In genomic region chr17:67312265-67312664, GRCh38 we compare ENCODE assay signal across 22 cellular contexts. TPM values are rescaled to one million over a fixed set of nuclear protein-coding genes. Genes with fewer than 3 reads are reported as not detected.
A peak's percentile ranks its signal among the peaks of the same experiment; 100 is the strongest.
DNase-seq lines count a peak whose midpoint lies in the region; ATAC-seq and TF ChIP-seq lines count a peak whose summit lies in the region.
"Had no signal": no experiment of that assay in that cellular context is flagged by ENCODE, and none has a peak within 500 bp of the region (broad histone marks: within the 10 kb centered on the region; RNA-seq: fewer than 3 reads in every experiment).

No MANE protein-coding gene starts in this region.

- DNase-seq in NOMO-1 treated with DMSO at 0.1 percent for 48 hours (lab: John Stamatoyannopoulos, UW; ENCODE audit: unreplicated experiment) (peak; percentile 29), NOMO-1 treated with dmso at 0.1 percent for 144 hours (lab: John Stamatoyannopoulos, UW; ENCODE audit: unreplicated experiment) (no peak), MV-4-11 (lab: John Stamatoyannopoulos, UW) (peak; percentile 46), globus pallidus (ENCODE audit: low spot score) (peak; percentile 20), sciatic nerve (ENCODE audit: low spot score) (no peak), foreskin keratinocyte (no peak), middle frontal gyrus (ENCODE audit: extremely low spot score, low spot score) (no peak)
- DNase-seq: 8988T; activated CD8-positive, alpha-beta memory T cell treated with anti-CD3 and anti-CD28 coated beads for 24 hours; activated naive CD4-positive, alpha-beta T cell; activated T-cell treated with anti-CD3 and anti-CD28 coated beads, Interleukin-2, amount 50 U/mL, for 24 hours; BE2C; Calu3; colonic mucosa; EL; IMR-90; NCI-H187; stimulated activated CD4-positive, alpha-beta T cell treated with anti-CD3 and anti-CD28 coated beads, Interleukin-4, amount 100 ng/mL, for 24 hours; stimulated activated naive CD8-positive, alpha-beta T cell treated with anti-CD3 and anti-CD28 coated beads, Interleukin-15, Interleukin-2, amounts not matched to agents 100 U/mL and 50 U/mL, for 24 hours; tibial artery had no signal

- no peak overlapping the region for H3K27ac ChIP-seq in foreskin keratinocyte
- H3K27ac ChIP-seq: colonic mucosa, tibial artery had no signal

- H3K4me1 ChIP-seq in foreskin keratinocyte = peaks cover 4% of the 10 kb centered on the region
- H3K4me1 ChIP-seq: BE2C, colonic mucosa, tibial artery had no signal

- intact Hi-C loops in sciatic nerve (cut with DNase I) = no loop called here

- H3K27me3 ChIP-seq in foreskin keratinocyte = no peaks in the 10 kb centered on the region
- H3K27me3 ChIP-seq: BE2C, colonic mucosa had no signal

- ATAC-seq in sciatic nerve = peak; percentile 57
- no peak for ATAC-seq in foreskin keratinocyte
- ATAC-seq in HG03378 (IDR thresholded peaks at IDR 0.05; ENCODE audit: unreplicated experiment) = no peak
- ATAC-seq: activated CD4-positive, CD25-positive, alpha-beta regulatory T cell treated with anti-CD3 and anti-CD28 coated beads, Interleukin-2, amount 50 U/mL, for 24 hours; stimulated activated naive CD8-positive, alpha-beta T cell treated with anti-CD3 and anti-CD28 coated beads, Interleukin-15, Interleukin-2, amounts not matched to agents 100 U/mL and 50 U/mL, for 24 hours had no signal

- TF ChIP-seq CTCF in foreskin keratinocyte (conservative IDR thresholded peaks at IDR 0.05) = no peak

RNA-seq across cellular contexts. Expression of gene PSMD12, which starts 54.1 kb away (rescaled TPM):
- total RNA-seq in sciatic nerve = 40.6 TPM
- total RNA-seq in foreskin keratinocyte = 55.1 and 66.5 TPM in 2 replicates
- polyA plus RNA-seq in foreskin keratinocyte = 39.9 and 50.6 TPM in 2 replicates

Comparison
In these comparisons a context has a peak if more than half of its experiments do, and no peak if none do; other contexts are left out.
1. DNase-seq: peak in NOMO-1 treated with DMSO at 0.1 percent for 48 hours (single experiment), MV-4-11 (single experiment) and globus pallidus (single experiment); none in NOMO-1 treated with dmso at 0.1 percent for 144 hours (single experiment), sciatic nerve (single experiment), foreskin keratinocyte (0 of 2) and middle frontal gyrus (single experiment).